ENCODE assay signal across 20 cellular contexts in genomic region chr17:9361572-9361955, GRCh38.
"Had no signal": no experiment of that assay in that cellular context is flagged by ENCODE, and none has a peak within 500 bp of the region (broad histone marks: within the 10 kb centered on the region; RNA-seq: fewer than 3 reads in every experiment).

No MANE protein-coding gene starts in this region.

- ATAC-seq: mucosa of descending colon; natural killer cell; stimulated activated memory B cell treated with anti-CD40 and anti-IgM and Interleukin-4, amounts not matched to agents 10 μg/mL and 1 μg/mL and 100 μg/mL, for 72 hours had no signal

- H3K9me3 ChIP-seq: mucosa of descending colon, ovary, spleen, tibial artery, upper lobe of right lung, vagina had no signal

- H3K36me3 Mint-ChIP-seq: natural killer cell had no signal

- H3K4me3 ChIP-seq: coronary artery, mucosa of descending colon, spleen, tibial artery, upper lobe of right lung, vagina had no signal

- DNase-seq: effector CD4-positive, alpha-beta T cell; hippocampal formation; mucosa of descending colon; natural killer cell; ovary; right cardiac atrium; spleen; stimulated activated CD4-positive, alpha-beta T cell treated with anti-CD3 and anti-CD28 coated beads, Interleukin-15, amount 100 ng/mL, for 24 hours; stimulated activated CD4-positive, alpha-beta T cell treated with anti-CD3 and anti-CD28 coated beads, Interleukin-1b, Interleukin-23, amount 100 ng/mL, for 48 hours; stimulated activated CD4-positive, alpha-beta T cell treated with anti-CD3 and anti-CD28 coated beads, Interleukin-4, amount 100 ng/mL, for 24 hours; upper lobe of right lung had no signal

- H3K27ac ChIP-seq: coronary artery, ovary, spleen, tibial artery, upper lobe of right lung, vagina had no signal

- H3K27ac Mint-ChIP-seq: endodermal cell; natural killer cell; stimulated activated memory B cell treated with anti-CD40 and anti-IgM and Interleukin-4, amounts not matched to agents 10 μg/mL and 1 μg/mL and 100 μg/mL, for 72 hours; stimulated activated naive CD8-positive, alpha-beta T cell treated with anti-CD3 and anti-CD28 coated beads, Interleukin-15, Interleukin-2, amounts not matched to agents 100 ng/mL and 50 ng/mL, for 24 hours had no signal

- FAIRE-seq: endothelial cell of umbilical vein, islet of Langerhans had no signal

- H3K27me3 ChIP-seq: ovary, spleen, tibial artery, upper lobe of right lung, vagina had no signal

- H3K36me3 ChIP-seq: ovary, spleen, tibial artery, upper lobe of right lung, vagina had no signal

- H3K4me3 Mint-ChIP-seq: endodermal cell; natural killer cell; neural crest cell; stimulated activated memory B cell treated with anti-CD40 and anti-IgM and Interleukin-4, amounts not matched to agents 10 μg/mL and 1 μg/mL and 100 μg/mL, for 72 hours; stimulated activated naive CD8-positive, alpha-beta T cell treated with anti-CD3 and anti-CD28 coated beads, Interleukin-15, Interleukin-2, amounts not matched to agents 100 ng/mL and 50 ng/mL, for 24 hours had no signal

- H3K27me3 Mint-ChIP-seq: stimulated activated memory B cell treated with anti-CD40 and anti-IgM and Interleukin-4, amounts not matched to agents 10 μg/mL and 1 μg/mL and 100 μg/mL, for 72 hours; stimulated activated naive CD8-positive, alpha-beta T cell treated with anti-CD3 and anti-CD28 coated beads, Interleukin-15, Interleukin-2, amounts not matched to agents 100 ng/mL and 50 ng/mL, for 24 hours had no signal

- H3K9me3 Mint-ChIP-seq: endodermal cell; natural killer cell; neural crest cell; stimulated activated memory B cell treated with anti-CD40 and anti-IgM and Interleukin-4, amounts not matched to agents 10 μg/mL and 1 μg/mL and 100 μg/mL, for 72 hours; stimulated activated naive CD8-positive, alpha-beta T cell treated with anti-CD3 and anti-CD28 coated beads, Interleukin-15, Interleukin-2, amounts not matched to agents 100 ng/mL and 50 ng/mL, for 24 hours had no signal
